In the genomic region with DNA sequence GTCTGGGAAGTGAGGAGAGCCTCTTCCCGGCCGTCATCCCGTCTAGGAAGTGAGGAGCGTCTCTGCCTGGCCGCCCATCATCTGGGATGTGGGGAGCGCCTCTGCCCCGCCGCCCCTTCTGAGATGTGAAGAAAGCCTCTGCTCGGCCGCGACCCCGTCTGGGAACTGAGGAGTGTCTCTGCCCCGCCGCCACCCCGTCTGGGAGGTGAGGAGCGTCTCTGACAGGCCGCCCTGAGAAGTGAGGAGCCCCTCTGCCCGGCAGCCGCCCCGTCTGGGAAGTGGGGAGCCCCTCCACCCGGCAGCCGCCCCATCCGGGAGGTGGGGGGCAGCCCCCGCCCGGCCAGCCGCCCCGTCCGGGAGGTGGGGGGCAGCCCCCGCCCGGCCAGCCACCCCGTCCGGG, we compare ENCODE assay signal across 3 cellular contexts. TPM values are rescaled to one million over a fixed set of nuclear protein-coding genes. Genes with fewer than 3 reads are reported as not detected.
"Had no signal": no experiment of that assay in that cellular context is flagged by ENCODE, and none has a peak within 500 bp of the region (broad histone marks: within the 10 kb centered on the region; RNA-seq: fewer than 3 reads in every experiment).

No MANE protein-coding gene starts in this region.

RNA-seq across cellular contexts. Expression of a gene that starts 9.3 kb away (rescaled TPM):
- total RNA-seq: HT1080, IMR-90 had no signal

RNA-seq across cellular contexts. Expression of a gene that starts 40.2 kb away (rescaled TPM):
- total RNA-seq: IMR-90 had no signal

RNA-seq across cellular contexts. Expression of a gene that starts 59.9 kb away (rescaled TPM):
- total RNA-seq: K562 had no signal
